In the genomic region with DNA sequence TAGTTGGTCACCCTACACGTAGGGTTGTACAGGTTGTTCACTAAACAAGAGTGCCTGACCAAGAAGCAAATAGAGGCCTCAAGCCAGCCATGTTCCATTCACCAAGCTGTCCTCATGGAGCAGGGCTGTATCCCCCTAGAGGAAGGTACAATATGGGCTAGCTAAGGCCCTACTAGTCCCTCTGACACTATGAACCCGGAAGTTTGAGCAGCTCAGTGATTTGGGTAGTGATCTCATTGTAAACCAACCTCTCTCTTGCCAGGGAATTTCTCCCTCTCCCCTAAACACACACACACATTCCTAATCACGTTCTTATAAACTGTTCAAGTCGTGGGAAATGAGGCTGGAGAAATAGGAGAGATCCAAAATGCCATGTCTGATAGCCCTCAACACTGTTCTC, we compare ENCODE assay signal across 1 cellular context.
A peak's percentile ranks its signal among the peaks of the same experiment; 100 is the strongest.
TF ChIP-seq lines count a peak whose summit lies in the region.

No MANE protein-coding gene starts in this region.

TF ChIP-seq in HepG2, 621 proteins besides CTCF, POLR2A, EP300 and RAD21:
- TF ChIP-seq, protein P1, sequence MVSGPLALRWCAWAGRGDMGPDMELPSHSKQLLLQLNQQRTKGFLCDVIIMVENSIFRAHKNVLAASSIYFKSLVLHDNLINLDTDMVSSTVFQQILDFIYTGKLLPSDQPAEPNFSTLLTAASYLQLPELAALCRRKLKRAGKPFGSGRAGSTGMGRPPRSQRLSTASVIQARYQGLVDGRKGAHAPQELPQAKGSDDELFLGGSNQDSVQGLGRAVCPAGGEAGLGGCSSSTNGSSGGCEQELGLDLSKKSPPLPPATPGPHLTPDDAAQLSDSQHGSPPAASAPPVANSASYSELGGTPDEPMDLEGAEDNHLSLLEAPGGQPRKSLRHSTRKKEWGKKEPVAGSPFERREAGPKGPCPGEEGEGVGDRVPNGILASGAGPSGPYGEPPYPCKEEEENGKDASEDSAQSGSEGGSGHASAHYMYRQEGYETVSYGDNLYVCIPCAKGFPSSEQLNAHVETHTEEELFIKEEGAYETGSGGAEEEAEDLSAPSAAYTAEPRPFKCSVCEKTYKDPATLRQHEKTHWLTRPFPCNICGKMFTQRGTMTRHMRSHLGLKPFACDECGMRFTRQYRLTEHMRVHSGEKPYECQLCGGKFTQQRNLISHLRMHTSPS (CRISPR knock-in tag; IDR thresholded peaks at IDR 0.05; ENCODE audit: low read depth), result no peak
- TF ChIP-seq ZNF34 (CRISPR knock-in tag; IDR thresholded peaks at IDR 0.05; ENCODE audit: borderline replicate concordance) (no peak), ZMAT3 (CRISPR knock-in tag; conservative IDR thresholded peaks at IDR 0.05) (no peak), SRF (IDR thresholded peaks at IDR 0.05; ENCODE audit: low read depth, low read length) (no peak), ZNF234 (CRISPR knock-in tag; conservative IDR thresholded peaks at IDR 0.05) (no peak), CBX1 (IDR thresholded peaks at IDR 0.05; ENCODE audit: low read depth) (no peak), ELF3 (CRISPR knock-in tag; IDR thresholded peaks at IDR 0.05) (peak; percentile 98), AGO2 (optimal IDR thresholded peaks at IDR 0.05; ENCODE audit: low read depth, low read length) (no peak), ELF1 (CRISPR knock-in tag; IDR thresholded peaks at IDR 0.05) (peak; percentile 78), KLF13 (CRISPR knock-in tag; IDR thresholded peaks at IDR 0.05) (no peak), ZFX (CRISPR knock-in tag; IDR thresholded peaks at IDR 0.05; ENCODE audit: low read depth) (0 out of 2 replicates have a peak, but pooled peaks have one; percentile 26), ZNF335 (CRISPR knock-in tag; IDR thresholded peaks at IDR 0.05) (no peak), LCORL (IDR thresholded peaks at IDR 0.05) (no peak), LCORL (CRISPR knock-in tag; IDR thresholded peaks at IDR 0.05) (peak; percentile 55; the same call in 1 of the 2 replicates), ZNF737 (CRISPR knock-in tag; IDR thresholded peaks at IDR 0.05; ENCODE audit: borderline replicate concordance) (no peak)
- TF ChIP-seq, protein P2, sequence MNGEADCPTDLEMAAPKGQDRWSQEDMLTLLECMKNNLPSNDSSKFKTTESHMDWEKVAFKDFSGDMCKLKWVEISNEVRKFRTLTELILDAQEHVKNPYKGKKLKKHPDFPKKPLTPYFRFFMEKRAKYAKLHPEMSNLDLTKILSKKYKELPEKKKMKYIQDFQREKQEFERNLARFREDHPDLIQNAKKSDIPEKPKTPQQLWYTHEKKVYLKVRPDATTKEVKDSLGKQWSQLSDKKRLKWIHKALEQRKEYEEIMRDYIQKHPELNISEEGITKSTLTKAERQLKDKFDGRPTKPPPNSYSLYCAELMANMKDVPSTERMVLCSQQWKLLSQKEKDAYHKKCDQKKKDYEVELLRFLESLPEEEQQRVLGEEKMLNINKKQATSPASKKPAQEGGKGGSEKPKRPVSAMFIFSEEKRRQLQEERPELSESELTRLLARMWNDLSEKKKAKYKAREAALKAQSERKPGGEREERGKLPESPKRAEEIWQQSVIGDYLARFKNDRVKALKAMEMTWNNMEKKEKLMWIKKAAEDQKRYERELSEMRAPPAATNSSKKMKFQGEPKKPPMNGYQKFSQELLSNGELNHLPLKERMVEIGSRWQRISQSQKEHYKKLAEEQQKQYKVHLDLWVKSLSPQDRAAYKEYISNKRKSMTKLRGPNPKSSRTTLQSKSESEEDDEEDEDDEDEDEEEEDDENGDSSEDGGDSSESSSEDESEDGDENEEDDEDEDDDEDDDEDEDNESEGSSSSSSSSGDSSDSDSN (CRISPR knock-in tag; IDR thresholded peaks at IDR 0.05), result 0 out of 2 replicates have a peak, but pooled peaks have one; percentile 15
- TF ChIP-seq, protein P3, sequence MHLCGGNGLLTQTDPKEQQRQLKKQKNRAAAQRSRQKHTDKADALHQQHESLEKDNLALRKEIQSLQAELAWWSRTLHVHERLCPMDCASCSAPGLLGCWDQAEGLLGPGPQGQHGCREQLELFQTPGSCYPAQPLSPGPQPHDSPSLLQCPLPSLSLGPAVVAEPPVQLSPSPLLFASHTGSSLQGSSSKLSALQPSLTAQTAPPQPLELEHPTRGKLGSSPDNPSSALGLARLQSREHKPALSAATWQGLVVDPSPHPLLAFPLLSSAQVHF (CRISPR knock-in tag; IDR thresholded peaks at IDR 0.05), result no peak
- TF ChIP-seq, protein P4, sequence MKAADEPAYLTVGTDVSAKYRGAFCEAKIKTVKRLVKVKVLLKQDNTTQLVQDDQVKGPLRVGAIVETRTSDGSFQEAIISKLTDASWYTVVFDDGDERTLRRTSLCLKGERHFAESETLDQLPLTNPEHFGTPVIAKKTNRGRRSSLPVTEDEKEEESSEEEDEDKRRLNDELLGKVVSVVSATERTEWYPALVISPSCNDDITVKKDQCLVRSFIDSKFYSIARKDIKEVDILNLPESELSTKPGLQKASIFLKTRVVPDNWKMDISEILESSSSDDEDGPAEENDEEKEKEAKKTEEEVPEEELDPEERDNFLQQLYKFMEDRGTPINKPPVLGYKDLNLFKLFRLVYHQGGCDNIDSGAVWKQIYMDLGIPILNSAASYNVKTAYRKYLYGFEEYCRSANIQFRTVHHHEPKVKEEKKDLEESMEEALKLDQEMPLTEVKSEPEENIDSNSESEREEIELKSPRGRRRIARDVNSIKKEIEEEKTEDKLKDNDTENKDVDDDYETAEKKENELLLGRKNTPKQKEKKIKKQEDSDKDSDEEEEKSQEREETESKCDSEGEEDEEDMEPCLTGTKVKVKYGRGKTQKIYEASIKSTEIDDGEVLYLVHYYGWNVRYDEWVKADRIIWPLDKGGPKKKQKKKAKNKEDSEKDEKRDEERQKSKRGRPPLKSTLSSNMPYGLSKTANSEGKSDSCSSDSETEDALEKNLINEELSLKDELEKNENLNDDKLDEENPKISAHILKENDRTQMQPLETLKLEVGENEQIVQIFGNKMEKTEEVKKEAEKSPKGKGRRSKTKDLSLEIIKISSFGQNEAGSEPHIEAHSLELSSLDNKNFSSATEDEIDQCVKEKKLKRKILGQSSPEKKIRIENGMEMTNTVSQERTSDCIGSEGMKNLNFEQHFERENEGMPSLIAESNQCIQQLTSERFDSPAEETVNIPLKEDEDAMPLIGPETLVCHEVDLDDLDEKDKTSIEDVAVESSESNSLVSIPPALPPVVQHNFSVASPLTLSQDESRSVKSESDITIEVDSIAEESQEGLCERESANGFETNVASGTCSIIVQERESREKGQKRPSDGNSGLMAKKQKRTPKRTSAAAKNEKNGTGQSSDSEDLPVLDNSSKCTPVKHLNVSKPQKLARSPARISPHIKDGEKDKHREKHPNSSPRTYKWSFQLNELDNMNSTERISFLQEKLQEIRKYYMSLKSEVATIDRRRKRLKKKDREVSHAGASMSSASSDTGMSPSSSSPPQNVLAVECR (CRISPR knock-in tag; IDR thresholded peaks at IDR 0.05; ENCODE audit: borderline replicate concordance), result 0 out of 2 replicates have a peak, but pooled peaks have one; percentile 16
- TF ChIP-seq, protein P5, sequence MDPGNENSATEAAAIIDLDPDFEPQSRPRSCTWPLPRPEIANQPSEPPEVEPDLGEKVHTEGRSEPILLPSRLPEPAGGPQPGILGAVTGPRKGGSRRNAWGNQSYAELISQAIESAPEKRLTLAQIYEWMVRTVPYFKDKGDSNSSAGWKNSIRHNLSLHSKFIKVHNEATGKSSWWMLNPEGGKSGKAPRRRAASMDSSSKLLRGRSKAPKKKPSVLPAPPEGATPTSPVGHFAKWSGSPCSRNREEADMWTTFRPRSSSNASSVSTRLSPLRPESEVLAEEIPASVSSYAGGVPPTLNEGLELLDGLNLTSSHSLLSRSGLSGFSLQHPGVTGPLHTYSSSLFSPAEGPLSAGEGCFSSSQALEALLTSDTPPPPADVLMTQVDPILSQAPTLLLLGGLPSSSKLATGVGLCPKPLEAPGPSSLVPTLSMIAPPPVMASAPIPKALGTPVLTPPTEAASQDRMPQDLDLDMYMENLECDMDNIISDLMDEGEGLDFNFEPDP (CRISPR knock-in tag; conservative IDR thresholded peaks at IDR 0.05), result 0 out of 2 replicates have a peak, but pooled peaks have one; percentile 34
